ENCODE assay signal across 8 cellular contexts in the genomic region with DNA sequence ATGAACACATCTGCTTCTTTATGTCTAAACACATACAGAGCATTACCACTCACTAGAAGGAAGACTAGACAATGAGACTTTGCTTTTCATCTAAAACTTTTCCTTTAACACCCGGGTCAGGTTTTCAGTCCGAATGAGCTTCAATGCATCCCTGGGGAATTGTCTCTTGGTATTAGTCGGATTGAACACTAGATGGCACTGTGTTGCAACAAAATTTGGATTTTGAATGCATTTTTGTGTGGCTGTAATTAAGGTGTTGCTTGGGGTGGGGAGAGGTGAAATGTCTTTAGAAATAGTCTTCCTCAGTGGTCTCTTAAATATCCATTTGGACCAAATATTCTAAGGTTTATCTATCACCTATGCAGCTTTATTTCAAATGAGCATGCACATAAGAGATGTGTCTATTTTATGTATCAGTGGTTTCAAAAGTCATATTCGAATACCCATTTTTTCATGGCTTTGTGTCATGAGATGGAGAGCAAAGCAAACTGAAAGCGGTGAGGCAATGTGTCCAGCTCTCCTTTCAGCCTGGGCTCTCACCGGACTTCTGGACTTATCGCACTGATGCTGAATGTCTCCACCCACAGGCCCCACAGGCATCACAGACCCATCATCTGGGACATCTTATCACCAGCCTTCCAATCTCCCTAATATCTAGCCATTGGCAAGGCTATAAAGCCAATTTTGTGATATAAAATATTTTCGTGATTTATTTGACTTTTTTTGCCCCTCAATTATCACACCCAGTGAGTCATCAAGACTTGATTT.
DNase-seq lines count a peak whose midpoint lies in the region; ATAC-seq and TF ChIP-seq lines count a peak whose summit lies in the region.

No MANE protein-coding gene starts in this region.

- TF ChIP-seq CTCF in DND-41 (IDR thresholded peaks at IDR 0.05; ENCODE audit: borderline replicate concordance, extremely low read depth, low read length, poor library complexity, severe bottlenecking) (peak; percentile 90), gastrocnemius medialis (IDR thresholded peaks at IDR 0.05 in 4 of 5, conservative IDR thresholded peaks at IDR 0.05 in 1 of 5) (peak; percentile 38 to 63 (median 52)), lower leg skin (IDR thresholded peaks at IDR 0.05) (peak in 1 of 3 donors; percentile 30)

- no peaks in the 10 kb centered on the region for H4K20me1 ChIP-seq in DND-41 (ENCODE audit: insufficient read depth, low read length)

- H3K4me1 Mint-ChIP-seq in activated naive CD8-positive, alpha-beta T cell treated with anti-CD3 and anti-CD28 coated beads, Interleukin-2, amount 50 U/mL, for 24 hours: peaks cover 44% of the 10 kb centered on the region

- intact Hi-C loops in left ventricle myocardium superior (cut with micrococcal nuclease): loop anchor here (2.0 kb wide), 1 partner anchor 1259 kb away; no protein-coding TSS in a partner anchor
- intact Hi-C loops in gastrocnemius medialis (cut with DNase I; ENCODE audit: low total_unique reads): no loop called here
- intact Hi-C loops in lower leg skin (cut with DNase I; ENCODE audit: low total_unique reads): loop anchor here (5.0 kb wide), 1 partner anchor 1260 kb away; no protein-coding TSS in a partner anchor

- no peaks in the 10 kb centered on the region; the same call in 1 of the 2 replicates for H3K4me1 ChIP-seq in DND-41 (ENCODE audit: insufficient read depth, low read length)
- H3K4me1 ChIP-seq in gastrocnemius medialis: no peaks in the 10 kb centered on the region

- no peaks in the 10 kb centered on the region for H3K9me3 ChIP-seq in DND-41 (ENCODE audit: insufficient read depth, low read length, severe bottlenecking)
- H3K9me3 ChIP-seq in gastrocnemius medialis: no peaks in the 10 kb centered on the region

- H3K4me2 ChIP-seq in DND-41 (ENCODE audit: insufficient read depth, low read length): no peak overlapping the region

- H3K27me3 Mint-ChIP-seq in activated naive CD8-positive, alpha-beta T cell treated with anti-CD3 and anti-CD28 coated beads, Interleukin-2, amount 50 U/mL, for 24 hours: peaks cover 2% of the 10 kb centered on the region

- no peaks in the 10 kb centered on the region for H3K9me3 Mint-ChIP-seq in activated naive CD8-positive, alpha-beta T cell treated with anti-CD3 and anti-CD28 coated beads, Interleukin-2, amount 50 U/mL, for 24 hours

- in situ Hi-C loops in gastrocnemius medialis (cut with MboI; ENCODE audit: low sequenced_read_pairs in 4 of 4): loop anchor here in 3 of 4 donors (5.0 to 10.0 kb wide), 2 partner anchors 1257 to 1260 kb away; a partner anchor contains a TSS

- H3K4me3 ChIP-seq in DND-41 (ENCODE audit: low read depth in 1 of 2, low read length in 2 of 2) (no peak overlapping the region), gastrocnemius medialis (no peak overlapping the region), lower leg skin (ENCODE audit: low read depth, poor library complexity, severe bottlenecking) (no peak overlapping the region)

- H3K36me3 Mint-ChIP-seq in activated naive CD8-positive, alpha-beta T cell treated with anti-CD3 and anti-CD28 coated beads, Interleukin-2, amount 50 U/mL, for 24 hours (ENCODE audit: low read depth): peaks cover 4% of the 10 kb centered on the region

- H3K27ac ChIP-seq in DND-41 (ENCODE audit: low read length) (no peak overlapping the region), gastrocnemius medialis (no peak overlapping the region)

- peak; percentile 50 for DNase-seq in DND-41
- DNase-seq in HT-29 (ENCODE audit: low spot score): peak; percentile 67
- DNase-seq in NCI-H748 (lab: John Stamatoyannopoulos, UW; ENCODE audit: unreplicated experiment): peak; percentile 80
- DNase-seq in activated naive CD8-positive, alpha-beta T cell treated with anti-CD3 and anti-CD28 coated beads, Interleukin-2, amount 50 U/mL, for 24 hours: no peak
- DNase-seq in left ventricle myocardium superior: no peak
- DNase-seq in gastrocnemius medialis: no peak
- no peak for DNase-seq in lower leg skin (ENCODE audit: low spot score in 2 of 2)

- H3K9ac ChIP-seq in DND-41 (ENCODE audit: low read depth, low read length): no peak overlapping the region

- H3K27me3 ChIP-seq in DND-41 (ENCODE audit: insufficient read depth, low read length, poor library complexity) (no peaks in the 10 kb centered on the region), gastrocnemius medialis (peaks cover 7 to 23% (median 19%) of the 10 kb centered on the region in 3 donors)

- TF ChIP-seq POLR2A in gastrocnemius medialis (IDR thresholded peaks at IDR 0.05): no peak
- TF ChIP-seq POLR2A in lower leg skin (IDR thresholded peaks at IDR 0.05): no peak

- peak overlapping the region; percentile 94 for H3K27ac Mint-ChIP-seq in activated naive CD8-positive, alpha-beta T cell treated with anti-CD3 and anti-CD28 coated beads, Interleukin-2, amount 50 U/mL, for 24 hours

- ATAC-seq in DND-41 (ENCODE audit: insufficient read depth, low read depth): peak; percentile 76
- no peak for ATAC-seq in activated naive CD8-positive, alpha-beta T cell treated with anti-CD3 and anti-CD28 coated beads, Interleukin-2, amount 50 U/mL, for 24 hours
- ATAC-seq in left ventricle myocardium superior: peak; percentile 54
- peak; percentile 26 to 39 for ATAC-seq in gastrocnemius medialis
- ATAC-seq in HG02678 (IDR thresholded peaks at IDR 0.05; ENCODE audit: unreplicated experiment): no peak

- no peak overlapping the region for H2AFZ ChIP-seq in DND-41 (ENCODE audit: low read depth, low read length)

- WGBS in lower leg skin, 2 donors: 41 to 42% methylated on average over 8 of the region's 8 CpGs

- H3K4me3 Mint-ChIP-seq in activated naive CD8-positive, alpha-beta T cell treated with anti-CD3 and anti-CD28 coated beads, Interleukin-2, amount 50 U/mL, for 24 hours: peak overlapping the region; percentile 32

- H3K79me2 ChIP-seq in DND-41 (ENCODE audit: insufficient read depth, low read length): no peaks in the 10 kb centered on the region

- H3K36me3 ChIP-seq in DND-41 (ENCODE audit: insufficient read depth, low read length): no peaks in the 10 kb centered on the region
- H3K36me3 ChIP-seq in gastrocnemius medialis: no peaks in the 10 kb centered on the region

Comparison
In these comparisons a context has a peak if more than half of its experiments do, and no peak if none do; other contexts are left out.
1. ATAC-seq: peak in DND-41 (single experiment), left ventricle myocardium superior (single experiment) and gastrocnemius medialis (2 of 2); none in activated naive CD8-positive, alpha-beta T cell treated with anti-CD3 and anti-CD28 coated beads, Interleukin-2, amount 50 U/mL, for 24 hours (single experiment) and HG02678 (single experiment).
2. DNase-seq: peak in DND-41 (single experiment), HT-29 (single experiment) and NCI-H748 (single experiment); none in activated naive CD8-positive, alpha-beta T cell treated with anti-CD3 and anti-CD28 coated beads, Interleukin-2, amount 50 U/mL, for 24 hours (single experiment), left ventricle myocardium superior (single experiment), gastrocnemius medialis (0 of 2) and lower leg skin (0 of 2).